In the genomic region with DNA sequence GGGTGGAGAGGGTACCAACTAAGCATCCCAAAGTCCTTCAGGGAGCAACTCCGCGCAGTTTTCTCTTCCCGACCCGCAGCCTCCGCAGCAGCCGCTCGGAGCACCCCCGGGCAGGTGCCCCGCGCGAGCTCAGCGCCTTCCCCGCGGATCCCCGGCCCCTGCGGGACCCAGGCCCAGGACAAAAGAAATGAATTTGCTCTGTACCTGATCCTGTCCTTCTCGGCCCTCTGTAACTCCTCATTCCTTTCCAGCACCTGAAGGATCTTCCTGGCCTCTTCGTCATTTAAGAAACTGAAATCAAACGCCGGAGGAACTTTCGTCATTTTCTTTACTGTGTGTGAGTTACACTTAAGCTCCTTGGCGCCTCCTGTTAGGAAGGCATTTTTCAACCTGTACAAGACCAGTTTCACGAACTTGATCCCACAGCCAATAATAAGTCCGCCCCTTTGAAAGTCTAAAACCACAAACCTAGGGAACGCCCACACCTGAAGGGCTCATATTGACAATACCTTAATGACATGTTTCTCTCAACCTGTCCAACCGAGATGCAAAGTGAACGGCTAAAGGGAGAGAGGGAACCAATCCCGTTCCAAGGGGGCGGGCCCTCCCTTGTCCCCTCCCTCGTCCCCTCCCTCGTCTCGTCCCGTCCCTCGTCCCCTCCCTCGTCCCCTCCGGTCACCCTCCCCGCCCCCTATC, we compare ENCODE assay signal across 8 cellular contexts. TPM values are rescaled to one million over a fixed set of nuclear protein-coding genes. Genes with fewer than 3 reads are reported as not detected.
DNase-seq lines count a peak whose midpoint lies in the region; ATAC-seq, FAIRE-seq and TF ChIP-seq lines count a peak whose summit lies in the region.

A gene with protein sequence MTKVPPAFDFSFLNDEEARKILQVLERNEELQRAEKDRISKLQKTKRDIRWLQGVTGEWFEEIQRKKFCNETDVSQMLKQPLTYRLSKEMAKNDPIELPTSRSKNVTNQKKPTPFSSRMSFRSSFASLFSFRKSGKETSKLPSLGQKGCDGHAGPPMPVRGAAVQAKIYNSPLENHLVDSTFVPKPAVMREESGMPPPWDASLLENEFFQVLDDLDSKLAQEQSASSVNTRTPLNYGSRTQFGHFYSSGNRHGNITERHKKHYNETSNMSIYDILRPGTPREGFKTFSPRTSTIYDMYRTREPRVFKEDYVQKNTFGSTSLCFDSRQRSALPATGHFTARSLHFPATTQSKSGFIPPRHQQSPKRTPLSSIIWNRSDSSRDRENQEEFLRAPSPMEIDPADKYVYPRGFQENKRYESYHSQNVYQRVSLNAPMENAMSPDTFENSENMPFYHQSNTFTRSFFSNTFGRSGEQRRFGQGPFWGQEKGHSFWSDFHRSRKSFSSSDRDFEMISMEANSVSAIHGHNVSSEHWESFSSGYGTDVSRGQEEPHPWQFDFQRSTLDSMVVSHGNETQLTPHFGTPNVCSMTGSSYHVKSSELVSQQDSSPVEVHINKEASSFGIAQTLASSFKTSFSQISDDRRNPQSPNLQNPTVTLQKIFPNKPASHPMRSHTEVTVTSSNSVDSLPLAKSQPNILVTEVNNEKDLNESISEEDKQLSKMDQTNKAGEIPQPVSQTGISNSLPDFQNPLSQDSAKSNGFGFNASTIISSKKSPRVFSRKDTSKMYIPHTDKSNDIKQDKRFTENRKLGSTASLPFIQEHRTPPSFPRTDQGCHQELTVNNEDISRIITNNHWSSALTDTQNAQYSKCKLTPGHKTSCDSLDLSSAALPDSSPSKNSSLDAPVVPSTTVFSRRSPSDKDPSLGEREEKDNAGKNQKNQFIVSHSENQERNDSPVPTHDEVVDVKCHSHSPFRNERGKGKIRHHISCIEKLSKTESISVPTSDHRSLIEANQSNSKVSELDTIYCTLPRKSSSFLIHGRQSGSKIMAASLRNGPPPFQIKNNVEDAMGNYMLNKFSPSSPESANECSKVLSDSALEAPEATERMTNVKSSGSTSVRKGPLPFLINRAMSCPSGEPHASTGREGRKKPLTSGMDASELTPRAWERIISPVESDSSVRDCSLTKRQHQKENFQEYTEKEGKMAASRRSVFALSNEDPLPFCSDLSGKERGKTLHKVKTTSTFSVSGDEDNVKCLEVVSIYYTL (N-terminal part only) (minus strand): TSS at position 555 of the 696 bp plus-strand sequence. CDS start 232 bp downstream, at position 323.

- no peak for FAIRE-seq in D721Med (lab: Jason Lieb, UNC)

- TF ChIP-seq CTCF in D721Med (IDR thresholded peaks at IDR 0.05; ENCODE audit: insufficient read depth, missing control alignments), result no peak
- no peak for TF ChIP-seq CTCF in mucosa of descending colon (IDR thresholded peaks at IDR 0.05)

- no peaks in the 10 kb centered on the region for H3K27me3 ChIP-seq in esophagus (ENCODE audit: control insufficient read depth in 1 of 2, insufficient read depth in 2 of 2, low read length in 2 of 2)

- peak within 1 kb of the TSS; percentile 63 to 81 for H3K4me3 ChIP-seq in esophagus (ENCODE audit: low read depth in 1 of 2, low read length in 2 of 2)
- H3K4me3 ChIP-seq in mucosa of descending colon, result peak within 1 kb of the TSS; percentile 57

- DNase-seq in D721Med (ENCODE audit: insufficient read length, low spot score), result peak; percentile 61
- peak; percentile 77 for DNase-seq in HuH-7.5 (ENCODE audit: low spot score)
- peak; percentile 87 for DNase-seq in OCI-M1 (lab: John Stamatoyannopoulos, UW)
- peak; percentile 85 for DNase-seq in activated T-cell treated with anti-CD3 and anti-CD28 coated beads, Interleukin-2, amount 50 U/mL, for 1 hour
- peak; percentile 96 to 98 (median 97) for DNase-seq in mucosa of descending colon
- DNase-seq in stimulated activated CD8-positive, alpha-beta memory T cell treated with anti-CD3 and anti-CD28 coated beads, Interleukin-4, amount 100 ng/mL, for 1 hour (ENCODE audit: low read depth in 2 of 2, low spot score in 1 of 2), result peak; percentile 52 to 72

- H3K36me3 ChIP-seq in esophagus (ENCODE audit: control insufficient read depth in 2 of 2, insufficient read depth in 2 of 2, low read length in 1 of 2) (no peaks in the 10 kb centered on the region), mucosa of descending colon (ENCODE audit: low read depth) (no peaks in the 10 kb centered on the region)

- H3K9me3 ChIP-seq in esophagus (ENCODE audit: control insufficient read depth in 2 of 2, insufficient read depth in 1 of 2, low read depth in 1 of 2, low read length in 1 of 2) (no peaks in the 10 kb centered on the region), mucosa of descending colon (no peaks in the 10 kb centered on the region)

- ATAC-seq in GM21529 (IDR thresholded peaks at IDR 0.05; ENCODE audit: unreplicated experiment), result peak; percentile 94
- ATAC-seq in mucosa of descending colon, result peak; percentile 98

- intact Hi-C loops in mucosa of descending colon (cut with DNase I, micrococcal nuclease), result no loop called here

- WGBS in esophagus, 2 donors, result 0 to 1% methylated on average over 37 of the region's 37 CpGs

- H3K4me1 ChIP-seq in esophagus (ENCODE audit: control insufficient read depth in 2 of 2, insufficient read depth in 2 of 2, low read length in 1 of 2), result no peaks in the 10 kb centered on the region
- H3K4me1 ChIP-seq in mucosa of descending colon (ENCODE audit: low read depth), result peaks cover 6% of the 10 kb centered on the region

- peak within 1 kb of the TSS; percentile 89 to 92 for H3K27ac ChIP-seq in esophagus (ENCODE audit: low read depth in 2 of 2, low read length in 1 of 2)

RNA-seq across cellular contexts. Expression of the gene that starts here (rescaled TPM):
- 1 to 10 TPM; 3.4 to 7.4 TPM for polyA plus RNA-seq in esophagus
- total RNA-seq in mucosa of descending colon, result 10 to 100 TPM; 22.4 to 79.3 (median 26.1) TPM

Comparison
In these comparisons a context has a peak if more than half of its experiments do, and no peak if none do; other contexts are left out.
1. Peak in every context shown above with its lines: DNase-seq, ATAC-seq, H3K4me3 ChIP-seq and H3K27ac ChIP-seq.